In the genomic region with DNA sequence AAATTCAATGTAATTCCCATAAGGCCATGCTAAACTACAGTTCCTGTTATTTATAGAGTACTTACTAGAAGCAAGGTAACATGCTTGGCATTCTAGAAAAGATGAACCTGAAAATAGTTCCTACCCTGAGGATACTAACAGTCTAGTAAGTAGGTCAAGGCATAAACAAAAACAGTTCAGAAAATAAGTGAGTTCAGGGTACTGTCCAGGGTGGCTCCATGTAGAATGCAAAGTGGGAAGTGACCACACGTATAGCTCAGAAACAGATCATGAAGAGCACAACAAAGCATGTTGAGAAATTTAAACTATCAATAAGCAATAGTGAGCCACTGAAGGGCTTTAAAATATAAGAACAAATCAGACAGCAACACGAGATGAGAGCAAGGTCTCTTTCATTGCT, we compare ENCODE assay signal across 12 cellular contexts. TPM values are rescaled to one million over a fixed set of nuclear protein-coding genes. Genes with fewer than 3 reads are reported as not detected.
DNase-seq lines count a peak whose midpoint lies in the region; ATAC-seq and TF ChIP-seq lines count a peak whose summit lies in the region.
"Had no signal": no experiment of that assay in that cellular context is flagged by ENCODE, and none has a peak within 500 bp of the region (broad histone marks: within the 10 kb centered on the region; RNA-seq: fewer than 3 reads in every experiment).

No MANE protein-coding gene starts in this region.

- H3K27ac ChIP-seq in ascending aorta (no peak overlapping the region), stomach (peak overlapping the region in 1 of 5 donors; percentile 97)

- peaks cover 56% of the 10 kb centered on the region for H3K4me1 Mint-ChIP-seq in CD14-positive monocyte
- peaks cover 16 to 38% (median 19%) of the 10 kb centered on the region in 3 donors for H3K4me1 Mint-ChIP-seq in IgD-negative memory B cell
- H3K4me1 Mint-ChIP-seq in naive B cell = peaks cover 34 to 57% (median 40%) of the 10 kb centered on the region in 3 donors

- H3K27me3 ChIP-seq in ascending aorta (no peaks in the 10 kb centered on the region), stomach (no peaks in the 10 kb centered on the region)
- H3K27me3 ChIP-seq: Peyer's patch had no signal

- DNase-seq in CD14-positive monocyte (ENCODE audit: low spot score) = no peak
- DNase-seq in ascending aorta (ENCODE audit: low spot score in 2 of 2) = no peak
- no peak for DNase-seq in naive B cell
- DNase-seq in stomach = no peak
- DNase-seq in 8988T = no peak
- no peak for DNase-seq in germinal center (ENCODE audit: low spot score)
- DNase-seq: activated CD4-positive, alpha-beta T cell treated with anti-CD3 and anti-CD28 coated beads, Interleukin-2, amount 50 U/mL, for 1 hour; Caco-2; NCI-H1436; Peyer's patch had no signal

- no peak for TF ChIP-seq EP300 in stomach (IDR thresholded peaks at IDR 0.05)

- peaks cover 0 to 13% of the 10 kb centered on the region in 2 donors for H3K4me1 ChIP-seq in ascending aorta
- peaks cover 16 to 72% (median 48%) of the 10 kb centered on the region in 4 donors for H3K4me1 ChIP-seq in stomach
- H3K4me1 ChIP-seq: Caco-2 had no signal

- no peaks in the 10 kb centered on the region for H3K9me3 ChIP-seq in ascending aorta
- no peaks in the 10 kb centered on the region for H3K9me3 ChIP-seq in stomach
- H3K9me3 ChIP-seq: Caco-2, Peyer's patch had no signal

- H3K27me3 Mint-ChIP-seq in CD14-positive monocyte (ENCODE audit: low read depth in 3 of 3) (no peaks in the 10 kb centered on the region), IgD-negative memory B cell (peaks cover 2% of the 10 kb centered on the region), naive B cell (no peaks in the 10 kb centered on the region)

- intact Hi-C loops in CD14-positive monocyte (cut with micrococcal nuclease) (loop anchor here (5.0 kb wide), 1 partner anchor 37 kb away; no protein-coding TSS in a partner anchor), ascending aorta (cut with DNase I) (no loop called here), stomach (cut with DNase I; ENCODE audit: low total_unique reads) (no loop called here)

- H3K9me3 Mint-ChIP-seq in CD14-positive monocyte (peaks cover 0 to 4% (median 0%) of the 10 kb centered on the region in 7 donors), IgD-negative memory B cell (no peaks in the 10 kb centered on the region), naive B cell (no peaks in the 10 kb centered on the region)

- no peak for TF ChIP-seq CTCF in CD14-positive monocyte (IDR thresholded peaks at IDR 0.05)
- no peak for TF ChIP-seq CTCF in ascending aorta (IDR thresholded peaks at IDR 0.05)
- no peak for TF ChIP-seq CTCF in stomach (IDR thresholded peaks at IDR 0.05)

- H3K36me3 ChIP-seq in ascending aorta (no peaks in the 10 kb centered on the region), stomach (no peaks in the 10 kb centered on the region)
- H3K36me3 ChIP-seq: Peyer's patch had no signal

- TF ChIP-seq POLR2A in stomach (IDR thresholded peaks at IDR 0.05) = no peak

- no peak for ATAC-seq in naive B cell (ENCODE audit: low read depth in 2 of 2)
- ATAC-seq in GM21515 (IDR thresholded peaks at IDR 0.05; ENCODE audit: unreplicated experiment) = no peak

- peak overlapping the region in 1 of 2 donors; percentile 35 for H3K4me3 Mint-ChIP-seq in CD14-positive monocyte
- H3K4me3 Mint-ChIP-seq in IgD-negative memory B cell = peak overlapping the region in 2 of 4 donors; percentile 54 to 95
- H3K4me3 Mint-ChIP-seq in naive B cell = peak overlapping the region in 4 of 8 donors; percentile 23 to 96 (median 78)

- H3K4me3 ChIP-seq in ascending aorta (peak overlapping the region; percentile 12 to 97), stomach (peak overlapping the region in 1 of 4 donors; percentile 94)
- H3K4me3 ChIP-seq: Peyer's patch had no signal

- peaks cover 11 to 13% of the 10 kb centered on the region in 2 donors for H3K36me3 Mint-ChIP-seq in CD14-positive monocyte
- H3K36me3 Mint-ChIP-seq in IgD-negative memory B cell = peaks cover 4% of the 10 kb centered on the region
- H3K36me3 Mint-ChIP-seq in naive B cell = no peaks in the 10 kb centered on the region

- WGBS in stomach, 5 donors = 30 to 57% (median 41%) methylated on average over 2 of the region's 2 CpGs

- H3K27ac Mint-ChIP-seq in CD14-positive monocyte = peak overlapping the region in 5 of 7 donors; percentile 69 to 74 (median 72)
- H3K27ac Mint-ChIP-seq in IgD-negative memory B cell = peak overlapping the region; percentile 73 to 97 (median 94)
- H3K27ac Mint-ChIP-seq in naive B cell = peak overlapping the region; percentile 58 to 100 (median 85)

RNA-seq across cellular contexts. Expression of a gene that starts 2.3 kb away (rescaled TPM):
- polyA plus RNA-seq in CD14-positive monocyte = 100 to 1,000 TPM; 233 to 243 TPM
- 184 TPM for polyA plus RNA-seq in IgD-negative memory B cell
- total RNA-seq in ascending aorta = 190 TPM
- 100 to 1,000 TPM; 228 to 283 (median 252) TPM for polyA plus RNA-seq in naive B cell (ENCODE audit: low read depth in 6 of 6)
- 100 to 1,000 TPM in 4 of 5 donors, 10 to 100 TPM in 1; 26.6 to 292 (median 140) TPM for total RNA-seq in stomach
- 10 to 100 TPM; 48.4 to 71.7 (median 61.9) TPM for polyA plus RNA-seq in stomach

RNA-seq across cellular contexts. Expression of a gene that starts 47.2 kb away (rescaled TPM):
- polyA plus RNA-seq in CD14-positive monocyte (10 to 100 TPM in 1 of 2 donors, 1 to 10 TPM in 1; 8.9 to 10.1 TPM), IgD-negative memory B cell (16.9 TPM), naive B cell (ENCODE audit: low read depth in 6 of 6) (10 to 100 TPM in 5 of 6 donors, 1 to 10 TPM in 1; 9.4 to 22.7 (median 16.1) TPM), stomach (10 to 100 TPM; 12.5 to 26.4 (median 13.1) TPM)
- total RNA-seq in ascending aorta (116 TPM), stomach (100 to 1,000 TPM in 1 of 5 donors, 10 to 100 TPM in 4; 17.1 to 225 (median 49.1) TPM)

Comparison
In these comparisons a context has a peak if more than half of its experiments do, and no peak if none do; other contexts are left out.
1. intact Hi-C loops: an anchor here in CD14-positive monocyte (5.0 kb wide); none called in ascending aorta and stomach.